24 cellular contexts compared by ENCODE assay signal in genomic region chr20:39810269-39810668, GRCh38.
"Had no signal": no experiment of that assay in that cellular context is flagged by ENCODE, and none has a peak within 500 bp of the region (broad histone marks: within the 10 kb centered on the region; RNA-seq: fewer than 3 reads in every experiment).

No MANE protein-coding gene starts in this region.

- H3K36me3 ChIP-seq: esophagus muscularis mucosa, gastroesophageal sphincter, heart left ventricle, left lung, pancreas, right lobe of liver, thoracic aorta, tibial nerve, upper lobe of left lung had no signal

- FAIRE-seq: endothelial cell of umbilical vein, pancreas, small intestine, urothelium cell line had no signal

- DNase-seq: dermis blood vessel endothelial cell; effector memory CD4-positive, alpha-beta T cell; foreskin keratinocyte; heart left ventricle; left cardiac atrium; left lung; mesenchymal stem cell; naive thymus-derived CD8-positive, alpha-beta T cell; nephron progenitor cell; right lobe of liver; small intestine; stimulated activated CD4-positive, alpha-beta T cell treated with anti-CD3 and anti-CD28 coated beads, Interleukin-15, amount 100 ng/mL, for 24 hours; stimulated activated CD4-positive, alpha-beta T cell treated with anti-CD3 and anti-CD28 coated beads, Interleukin-2, amount 100 ng/mL, for 48 hours; stimulated activated naive B cell treated with anti-CD40 and anti-IgM and Interleukin-4, amounts not matched to agents 10 μg/mL and 1 μg/mL and 100 μg/mL, for 72 hours; upper lobe of left lung had no signal

- H2AFZ ChIP-seq: hepatocyte had no signal

- H3K27ac ChIP-seq: coronary artery, esophagus muscularis mucosa, foreskin keratinocyte, gastroesophageal sphincter, heart left ventricle, hepatocyte, left lung, pancreas, right lobe of liver, thoracic aorta, tibial nerve, upper lobe of left lung had no signal

- H3K79me2 ChIP-seq: hepatocyte had no signal

- H3K4me2 ChIP-seq: hepatocyte had no signal

- ATAC-seq: foreskin keratinocyte; gastroesophageal sphincter; heart left ventricle; left cardiac atrium; left lung; naive thymus-derived CD8-positive, alpha-beta T cell; pancreas; right lobe of liver; stimulated activated naive B cell treated with anti-CD40 and anti-IgM and Interleukin-4, amounts not matched to agents 10 μg/mL and 1 μg/mL and 100 μg/mL, for 72 hours had no signal

- H3K4me1 ChIP-seq: gastroesophageal sphincter, heart left ventricle, left lung, pancreas, right lobe of liver, upper lobe of left lung had no signal

- H3K9me3 ChIP-seq: esophagus muscularis mucosa, gastroesophageal sphincter, heart left ventricle, left lung, pancreas, right lobe of liver, thoracic aorta, tibial nerve, upper lobe of left lung had no signal

- H3K27me3 ChIP-seq: esophagus muscularis mucosa, foreskin keratinocyte, gastroesophageal sphincter, hepatocyte, left lung, pancreas, right lobe of liver, tibial nerve, upper lobe of left lung had no signal

- H3K4me3 ChIP-seq: coronary artery, esophagus muscularis mucosa, gastroesophageal sphincter, heart left ventricle, hepatocyte, left lung, pancreas, right lobe of liver, thoracic aorta, tibial nerve, upper lobe of left lung had no signal
